In the genomic region with DNA sequence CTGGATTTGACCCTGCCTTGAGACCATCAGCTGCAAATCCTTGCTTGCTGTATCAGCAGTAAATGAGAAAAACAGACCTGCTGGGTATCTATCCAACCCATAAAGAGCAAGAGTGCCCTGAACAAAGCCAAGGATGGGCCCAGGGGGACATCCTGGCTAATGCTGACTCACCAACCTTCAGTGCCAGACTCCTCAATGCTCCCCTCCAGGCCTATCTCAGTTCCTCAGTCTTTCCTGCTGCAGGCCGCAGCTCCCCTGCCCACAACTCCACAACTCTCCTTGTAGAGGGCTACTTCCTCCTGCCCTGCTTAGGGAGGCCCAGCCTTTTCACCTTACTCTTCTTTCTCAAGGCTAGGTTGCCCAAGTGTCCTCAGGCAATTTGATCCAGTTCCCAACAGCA, we compare ENCODE assay signal across 13 cellular contexts. TPM values are rescaled to one million over a fixed set of nuclear protein-coding genes. Genes with fewer than 3 reads are reported as not detected.
DNase-seq lines count a peak whose midpoint lies in the region; ATAC-seq, FAIRE-seq and TF ChIP-seq lines count a peak whose summit lies in the region.
"Had no signal": no experiment of that assay in that cellular context is flagged by ENCODE, and none has a peak within 500 bp of the region (broad histone marks: within the 10 kb centered on the region; RNA-seq: fewer than 3 reads in every experiment).

No MANE protein-coding gene starts in this region.

- no peak overlapping the region for H3K27ac ChIP-seq in astrocyte (ENCODE audit: low read depth, low read length)
- H3K27ac ChIP-seq in neural progenitor cell: no peak overlapping the region
- H3K27ac ChIP-seq: SJSA1 had no signal

- H3K4me1 ChIP-seq in astrocyte (ENCODE audit: insufficient read depth, low read length): peaks cover 24% of the 10 kb centered on the region
- H3K4me1 ChIP-seq in neural progenitor cell: peaks cover 9% of the 10 kb centered on the region

- no peak for DNase-seq in Calu3
- peak; percentile 78 for DNase-seq in NOMO-1 treated with DMSO at 0.1 percent for 48 hours (lab: John Stamatoyannopoulos, UW; ENCODE audit: unreplicated experiment)
- DNase-seq in astrocyte (ENCODE audit: low read depth): no peak
- no peak for DNase-seq in neural progenitor cell (ENCODE audit: low spot score)
- no peak for DNase-seq in NCI-H187 (lab: John Stamatoyannopoulos, UW)
- DNase-seq in GM19239 (ENCODE audit: insufficient read length, low spot score): no peak
- DNase-seq: activated effector memory CD4-positive, alpha-beta T cell treated with anti-CD3 and anti-CD28 coated beads, Interleukin-2, amount 50 U/mL, for 16 hours; MG63 had no signal

- H3K79me2 ChIP-seq in astrocyte (ENCODE audit: insufficient read depth, low read length) (peaks cover 48% of the 10 kb centered on the region), neural progenitor cell (ENCODE audit: low read depth) (peaks cover 39% of the 10 kb centered on the region)

- intact Hi-C loops in Calu3 (cut with micrococcal nuclease; ENCODE audit: unreplicated experiment): no loop called here

- H3K9me3 ChIP-seq in astrocyte (ENCODE audit: insufficient read depth, low read depth, low read length) (no peaks in the 10 kb centered on the region), neural progenitor cell (ENCODE audit: low read depth) (no peaks in the 10 kb centered on the region)
- H3K9me3 ChIP-seq: MG63, SJSA1 had no signal

- H3K4me1 Mint-ChIP-seq in Calu3 (ENCODE audit: low read depth, unreplicated experiment) (peaks cover 20% of the 10 kb centered on the region), astrocyte (ENCODE audit: low read depth, unreplicated experiment) (peaks cover 26% of the 10 kb centered on the region), neural progenitor cell (peaks cover 26% of the 10 kb centered on the region)

- H3K36me3 Mint-ChIP-seq in Calu3 (ENCODE audit: insufficient read depth, unreplicated experiment): peaks cover 36% of the 10 kb centered on the region
- H3K36me3 Mint-ChIP-seq in astrocyte (ENCODE audit: low read depth, unreplicated experiment): peaks cover 33% of the 10 kb centered on the region
- H3K36me3 Mint-ChIP-seq in neural progenitor cell: peaks cover 8% of the 10 kb centered on the region

- H4K20me1 ChIP-seq in astrocyte (ENCODE audit: insufficient read depth, low read length) (no peaks in the 10 kb centered on the region), neural progenitor cell (ENCODE audit: low read depth) (peaks cover 13% of the 10 kb centered on the region)

- H3K36me3 ChIP-seq in astrocyte (ENCODE audit: insufficient read depth, low read length) (peaks cover 14% of the 10 kb centered on the region), neural progenitor cell (no peaks in the 10 kb centered on the region)

- H3K9ac ChIP-seq in astrocyte (ENCODE audit: low read length): no peak overlapping the region
- no peak overlapping the region for H3K9ac ChIP-seq in neural progenitor cell

- H2AFZ ChIP-seq in astrocyte (ENCODE audit: low read depth, low read length): no peak overlapping the region
- no peak overlapping the region for H2AFZ ChIP-seq in neural progenitor cell (replicated peaks)

- H3K27me3 ChIP-seq in astrocyte (ENCODE audit: insufficient read depth, low read length) (no peaks in the 10 kb centered on the region), neural progenitor cell (no peaks in the 10 kb centered on the region)
- H3K27me3 ChIP-seq: MG63, SJSA1 had no signal

- no TSS peak for BruUV-seq in Calu3 (replicated peaks; lab: Mats Ljungman, UMichigan)

- no peak overlapping the region for H3K4me3 Mint-ChIP-seq in Calu3 (ENCODE audit: low read depth, unreplicated experiment)
- no peak overlapping the region for H3K4me3 Mint-ChIP-seq in astrocyte (ENCODE audit: unreplicated experiment)
- H3K4me3 Mint-ChIP-seq in neural progenitor cell: no peak overlapping the region

- H3K9me3 Mint-ChIP-seq in Calu3 (ENCODE audit: low read depth, unreplicated experiment) (no peaks in the 10 kb centered on the region), astrocyte (ENCODE audit: unreplicated experiment) (peaks cover 2% of the 10 kb centered on the region), neural progenitor cell (no peaks in the 10 kb centered on the region)

- H3K27me3 Mint-ChIP-seq in Calu3 (ENCODE audit: unreplicated experiment) (no peaks in the 10 kb centered on the region), astrocyte (ENCODE audit: low read depth, unreplicated experiment) (no peaks in the 10 kb centered on the region), neural progenitor cell (ENCODE audit: insufficient read depth, low read depth) (peaks cover 10% of the 10 kb centered on the region)

- peak overlapping the region; percentile 98 for H3K4me2 ChIP-seq in astrocyte (ENCODE audit: low read length)
- H3K4me2 ChIP-seq in neural progenitor cell: no peak overlapping the region

- H3F3A ChIP-seq in neural progenitor cell (ENCODE audit: low read depth): peaks cover 9% of the 10 kb centered on the region

- peak overlapping the region; percentile 71 for H3K27ac Mint-ChIP-seq in Calu3 (ENCODE audit: unreplicated experiment)
- no peak overlapping the region for H3K27ac Mint-ChIP-seq in astrocyte (ENCODE audit: unreplicated experiment)
- peak overlapping the region; percentile 18 for H3K27ac Mint-ChIP-seq in neural progenitor cell

- no peak for FAIRE-seq in astrocyte (lab: Jason Lieb, UNC)
- FAIRE-seq in GM19239 (lab: Jason Lieb, UNC): no peak
- FAIRE-seq: urothelium cell line had no signal

- H3K4me3 ChIP-seq in astrocyte (ENCODE audit: insufficient read depth, low read depth, low read length) (no peak overlapping the region), neural progenitor cell (no peak overlapping the region)
- H3K4me3 ChIP-seq: MG63, SJSA1 had no signal

- ATAC-seq in HG03135 (IDR thresholded peaks at IDR 0.05; ENCODE audit: unreplicated experiment) (no peak), GM21526 (IDR thresholded peaks at IDR 0.05; ENCODE audit: low FRiP score, unreplicated experiment) (no peak)

- TF ChIP-seq CTCF in Calu3 (IDR thresholded peaks at IDR 0.05; ENCODE audit: unreplicated experiment): no peak
- no peak for TF ChIP-seq CTCF in astrocyte (IDR thresholded peaks at IDR 0.05; ENCODE audit: insufficient read depth, low read depth, low read length)
- no peak for TF ChIP-seq CTCF in neural progenitor cell (IDR thresholded peaks at IDR 0.05)

- CTCF ChIA-PET in Calu3 (lab: Charles Lee): interaction anchor here (0.6 to 1.1 kb wide), 2 partner anchors 8 to 62 kb away, joined by 3 to 4 read pairs; no protein-coding TSS in a partner anchor

RNA-seq across cellular contexts. Expression of gene LAMTOR1, which starts 2.6 kb away (rescaled TPM):
- 67.1 and 73.5 TPM in 2 replicates for total RNA-seq in Calu3 (2022)
- 63.8 and 65.8 TPM in 2 replicates for total RNA-seq in astrocyte
- 41.6 and 73.2 TPM in 2 replicates for total RNA-seq in neural progenitor cell (ENCODE audit: low replicate concordance)

RNA-seq across cellular contexts. Expression of gene TOMT, which starts 5.3 kb away (rescaled TPM):
- not detected in 2 replicates for total RNA-seq in Calu3 (2022)
- total RNA-seq in astrocyte: not detected in 2 replicates
- total RNA-seq in neural progenitor cell (ENCODE audit: low replicate concordance): not detected in 2 replicates
- total RNA-seq: mesenteric fat pad, SJSA1 had no signal

RNA-seq across cellular contexts. Expression of gene ANAPC15, which starts 12.0 kb away (rescaled TPM):
- 25.8 and 29.4 TPM in 2 replicates for total RNA-seq in Calu3 (2022)
- 36.1 and 39.0 TPM in 2 replicates for total RNA-seq in astrocyte
- total RNA-seq in neural progenitor cell (ENCODE audit: low replicate concordance): 44.7 and 45.6 TPM in 2 replicates

RNA-seq across cellular contexts. Expression of gene LRRC51, which starts 19.8 kb away (rescaled TPM):
- total RNA-seq in Calu3 (2022): 8.5 and 11.0 TPM in 2 replicates
- 4.2 and 4.4 TPM in 2 replicates for total RNA-seq in astrocyte
- total RNA-seq in neural progenitor cell (ENCODE audit: low replicate concordance): 10.5 and 15.0 TPM in 2 replicates

RNA-seq across cellular contexts. Expression of gene NUMA1, which starts 20.1 kb away (rescaled TPM):
- 140 and 146 TPM in 2 replicates for total RNA-seq in Calu3 (2022)
- 99.3 and 111 TPM in 2 replicates for total RNA-seq in astrocyte
- total RNA-seq in neural progenitor cell (ENCODE audit: low replicate concordance): 130 and 337 TPM in 2 replicates
